In genomic region chr3:11136871-11137626, GRCh38 we compare ENCODE assay signal across 12 cellular contexts. TPM values are rescaled to one million over a fixed set of nuclear protein-coding genes. Genes with fewer than 3 reads are reported as not detected.
DNase-seq lines count a peak whose midpoint lies in the region; ATAC-seq, FAIRE-seq and TF ChIP-seq lines count a peak whose summit lies in the region.
"Had no signal": no experiment of that assay in that cellular context is flagged by ENCODE, and none has a peak within 500 bp of the region (broad histone marks: within the 10 kb centered on the region; RNA-seq: fewer than 3 reads in every experiment).

No MANE protein-coding gene starts in this region.

- H3K9me3 ChIP-seq in PC-3 (ENCODE audit: low read length) = no peaks in the 10 kb centered on the region
- no peaks in the 10 kb centered on the region for H3K9me3 ChIP-seq in esophagus squamous epithelium
- H3K9me3 ChIP-seq in pancreas = no peaks in the 10 kb centered on the region

- H3K4me3 ChIP-seq in PC-3 (ENCODE audit: low read length) = peak overlapping the region; percentile 62
- peak overlapping the region; percentile 13 to 58 (median 33) for H3K4me3 ChIP-seq in esophagus squamous epithelium
- H3K4me3 ChIP-seq in pancreas = no peak overlapping the region
- H3K4me3 ChIP-seq: GM12878 had no signal

- BruUV-seq in Calu3 (replicated peaks; lab: Mats Ljungman, UMichigan) = TSS peak; percentile 99
- TSS peak; percentile 98 for BruUV-seq in PC-3 (replicated peaks; lab: Mats Ljungman, UMichigan)

- TF ChIP-seq CTCF in Calu3 (IDR thresholded peaks at IDR 0.05; ENCODE audit: unreplicated experiment) (no peak), PC-3 (conservative IDR thresholded peaks at IDR 0.05; ENCODE audit: low read depth, low read length) (no peak), esophagus squamous epithelium (IDR thresholded peaks at IDR 0.05) (peak in 1 of 6 experiments; percentile 9), pancreas (IDR thresholded peaks at IDR 0.05) (no peak), CD14-positive monocyte (IDR thresholded peaks at IDR 0.05) (no peak)

- H4K20me1 ChIP-seq in PC-3 (ENCODE audit: low read length) = no peaks in the 10 kb centered on the region

- no peaks in the 10 kb centered on the region for H3K9me2 ChIP-seq in PC-3 (replicated peaks; ENCODE audit: low read length)

- H3K27me3 Mint-ChIP-seq in Calu3 (ENCODE audit: unreplicated experiment) = no peaks in the 10 kb centered on the region
- H3K27me3 Mint-ChIP-seq in activated naive CD4-positive, alpha-beta T cell treated with anti-CD3 and anti-CD28 coated beads for 36 hours (ENCODE audit: low read depth) = peaks cover 13% of the 10 kb centered on the region
- peaks cover 0 to 8% (median 2%) of the 10 kb centered on the region in 3 donors for H3K27me3 Mint-ChIP-seq in CD14-positive monocyte (ENCODE audit: low read depth in 3 of 3)

- peak; percentile 77 for ATAC-seq in PC-3
- ATAC-seq in pancreas = peak in 3 of 4 donors; percentile 58 to 73 (median 59)
- ATAC-seq: GM12878 had no signal

- H3K27ac Mint-ChIP-seq in Calu3 (ENCODE audit: unreplicated experiment) (peak overlapping the region; percentile 81), CD14-positive monocyte (no peak overlapping the region)
- no peak overlapping the region for H3K27ac Mint-ChIP-seq in activated naive CD4-positive, alpha-beta T cell treated with anti-CD3 and anti-CD28 coated beads for 36 hours

- peak overlapping the region; percentile 77 for H3K4me2 ChIP-seq in PC-3 (ENCODE audit: low read length)

- no peaks in the 10 kb centered on the region for H3K36me3 ChIP-seq in PC-3 (ENCODE audit: low read depth, low read length)
- H3K36me3 ChIP-seq in esophagus squamous epithelium = no peaks in the 10 kb centered on the region
- no peaks in the 10 kb centered on the region for H3K36me3 ChIP-seq in pancreas

- DNase-seq in Calu3 (peak; percentile 89), PC-3 (peak; percentile 99), esophagus squamous epithelium (lab: John Stamatoyannopoulos, UW) (no peak), pancreas (peak in 1 of 6 donors; percentile 11), NCI-H2029 treated with DMSO at 0.1 percent for 48 hours (lab: John Stamatoyannopoulos, UW) (no peak), CD14-positive monocyte (ENCODE audit: low spot score) (no peak)
- no peak for DNase-seq in activated naive CD4-positive, alpha-beta T cell treated with anti-CD3 and anti-CD28 coated beads for 36 hours
- no peak for DNase-seq in activated CD8-positive, alpha-beta memory T cell treated with anti-CD3 and anti-CD28 coated beads, Interleukin-2, amount 50 U/mL, for 48 hours
- DNase-seq: NCI-H1694 treated with DMSO at 0.1 percent for 48 hours; stimulated activated naive CD4-positive, alpha-beta T cell had no signal

- H3K4me1 ChIP-seq in PC-3 (ENCODE audit: insufficient read depth, low read length) (peaks cover 38% of the 10 kb centered on the region), esophagus squamous epithelium (peaks cover 14 to 53% (median 21%) of the 10 kb centered on the region in 3 donors), pancreas (no peaks in the 10 kb centered on the region)

- peak overlapping the region; percentile 79 for H3K9ac ChIP-seq in PC-3 (ENCODE audit: low read length)

- H3K4me3 Mint-ChIP-seq in Calu3 (ENCODE audit: low read depth, unreplicated experiment) (peak overlapping the region; percentile 79), CD14-positive monocyte (no peak overlapping the region)
- no peak overlapping the region for H3K4me3 Mint-ChIP-seq in activated naive CD4-positive, alpha-beta T cell treated with anti-CD3 and anti-CD28 coated beads for 36 hours

- 26 to 37% methylated on average over 18 to 21 of the region's 21 CpGs for WGBS in esophagus squamous epithelium, 2 donors
- WGBS in pancreas, 2 donors = 69 to 73% methylated on average over 21 of the region's 21 CpGs

- peaks cover 5% of the 10 kb centered on the region for H3F3A ChIP-seq in PC-3 (ENCODE audit: low read length, unreplicated experiment)

- H3K27ac ChIP-seq in PC-3 (ENCODE audit: low read length) (peak overlapping the region; percentile 97), esophagus squamous epithelium (peak overlapping the region; percentile 80 to 94 (median 88)), pancreas (no peak overlapping the region)

- no peaks in the 10 kb centered on the region for H3K79me2 ChIP-seq in PC-3 (ENCODE audit: low read length)

- CTCF ChIA-PET in Calu3 (lab: Charles Lee) (interaction anchor here (0.6 kb wide), 1 partner anchor 554 kb away, joined by 3 read pairs; no protein-coding TSS in a partner anchor), PC-3 (lab: Charles Lee) (interaction anchor here (1.4 kb wide), 1 partner anchor 18 kb away, joined by 4 read pairs; no protein-coding TSS in a partner anchor)
- CTCF ChIA-PET in activated naive CD4-positive, alpha-beta T cell treated with anti-CD3 and anti-CD28 coated beads for 36 hours (lab: Charles Lee) = no interaction called here

- peak; percentile 23 for FAIRE-seq in pancreas (lab: Jason Lieb, UNC)
- FAIRE-seq: endometrium, GM12878 had no signal

- H3K9me3 Mint-ChIP-seq in Calu3 (ENCODE audit: low read depth, unreplicated experiment) = no peaks in the 10 kb centered on the region
- H3K9me3 Mint-ChIP-seq in activated naive CD4-positive, alpha-beta T cell treated with anti-CD3 and anti-CD28 coated beads for 36 hours = no peaks in the 10 kb centered on the region
- H3K9me3 Mint-ChIP-seq in CD14-positive monocyte = peaks cover 0 to 4% (median 0%) of the 10 kb centered on the region in 7 donors

- H3K4me1 Mint-ChIP-seq in Calu3 (ENCODE audit: low read depth, unreplicated experiment) = peaks cover 26% of the 10 kb centered on the region
- H3K4me1 Mint-ChIP-seq in activated naive CD4-positive, alpha-beta T cell treated with anti-CD3 and anti-CD28 coated beads for 36 hours (ENCODE audit: low read depth) = peaks cover 10% of the 10 kb centered on the region
- peaks cover 18% of the 10 kb centered on the region for H3K4me1 Mint-ChIP-seq in CD14-positive monocyte

- TF ChIP-seq POLR2A in esophagus squamous epithelium (IDR thresholded peaks at IDR 0.05) = no peak

- intact Hi-C loops in Calu3 (cut with micrococcal nuclease; ENCODE audit: unreplicated experiment) (no loop called here), PC-3 (cut with micrococcal nuclease) (loop anchor here (1.0 kb wide), 7 partner anchors 9 to 77 kb away; no protein-coding TSS in a partner anchor), esophagus squamous epithelium (cut with DNase I) (no loop called here), pancreas (cut with DNase I) (no loop called here), CD14-positive monocyte (cut with micrococcal nuclease) (no loop called here)
- intact Hi-C loops in activated naive CD4-positive, alpha-beta T cell treated with anti-CD3 and anti-CD28 coated beads for 36 hours (cut with micrococcal nuclease) = no loop called here

- peak overlapping the region; percentile 13 for H2AFZ ChIP-seq in PC-3 (ENCODE audit: low read length)

- H3K27me3 ChIP-seq in PC-3 (ENCODE audit: low read length) (no peaks in the 10 kb centered on the region), esophagus squamous epithelium (no peaks in the 10 kb centered on the region), pancreas (no peaks in the 10 kb centered on the region)

- peaks cover 16% of the 10 kb centered on the region for H3K36me3 Mint-ChIP-seq in Calu3 (ENCODE audit: insufficient read depth, unreplicated experiment)
- no peaks in the 10 kb centered on the region for H3K36me3 Mint-ChIP-seq in activated naive CD4-positive, alpha-beta T cell treated with anti-CD3 and anti-CD28 coated beads for 36 hours (ENCODE audit: low read depth)
- no peaks in the 10 kb centered on the region for H3K36me3 Mint-ChIP-seq in CD14-positive monocyte

- POLR2A ChIA-PET in PC-3 (lab: Charles Lee; ENCODE audit: unreplicated experiment) = interaction anchor here (0.5 to 0.8 kb wide), 3 partner anchors 15 to 502 kb away, joined by 3 to 6 read pairs (median 3); no protein-coding TSS in a partner anchor

RNA-seq across cellular contexts. Expression of gene HRH1, which starts 17.2 kb away (rescaled TPM):
- 9.1 and 9.6 TPM in 2 replicates for total RNA-seq in Calu3 (2022)
- 5.9 and 7.5 TPM in 2 replicates for total RNA-seq in PC-3 (2014; rRNA removed)
- total RNA-seq in esophagus squamous epithelium = 1 to 10 TPM; 4.1 to 8.8 (median 4.4) TPM
- total RNA-seq in pancreas = 1 to 10 TPM in 1 of 6 donors, under 1 TPM in 5; 0.16 to 1.3 (median 0.25) TPM
- under 1 TPM; 0.19 to 0.28 TPM for polyA plus RNA-seq in pancreas
- under 1 TPM; 0.07 to 0.10 TPM for total RNA-seq in activated naive CD4-positive, alpha-beta T cell treated with anti-CD3 and anti-CD28 coated beads for 36 hours
- polyA plus RNA-seq in CD14-positive monocyte = under 1 TPM in 1 of 2 donors, not detected in 1; 0.08 TPM
- total RNA-seq: GM12878 had no signal
- polyA plus RNA-seq: GM12878 had no signal

Comparison
In these comparisons a context has a peak if more than half of its experiments do, and no peak if none do; other contexts are left out.
1. DNase-seq: peak in Calu3 (single experiment) and PC-3 (single experiment); none in esophagus squamous epithelium (single experiment), activated naive CD4-positive, alpha-beta T cell treated with anti-CD3 and anti-CD28 coated beads for 36 hours (single experiment), NCI-H2029 treated with DMSO at 0.1 percent for 48 hours (single experiment), activated CD8-positive, alpha-beta memory T cell treated with anti-CD3 and anti-CD28 coated beads, Interleukin-2, amount 50 U/mL, for 48 hours (single experiment) and CD14-positive monocyte (single experiment).
2. H3K27ac ChIP-seq: peak in PC-3 (single experiment) and esophagus squamous epithelium (4 of 4); none in pancreas (0 of 4).
3. H3K4me3 ChIP-seq: peak in PC-3 (single experiment) and esophagus squamous epithelium (4 of 4); none in pancreas (0 of 4).